In the genomic region with DNA sequence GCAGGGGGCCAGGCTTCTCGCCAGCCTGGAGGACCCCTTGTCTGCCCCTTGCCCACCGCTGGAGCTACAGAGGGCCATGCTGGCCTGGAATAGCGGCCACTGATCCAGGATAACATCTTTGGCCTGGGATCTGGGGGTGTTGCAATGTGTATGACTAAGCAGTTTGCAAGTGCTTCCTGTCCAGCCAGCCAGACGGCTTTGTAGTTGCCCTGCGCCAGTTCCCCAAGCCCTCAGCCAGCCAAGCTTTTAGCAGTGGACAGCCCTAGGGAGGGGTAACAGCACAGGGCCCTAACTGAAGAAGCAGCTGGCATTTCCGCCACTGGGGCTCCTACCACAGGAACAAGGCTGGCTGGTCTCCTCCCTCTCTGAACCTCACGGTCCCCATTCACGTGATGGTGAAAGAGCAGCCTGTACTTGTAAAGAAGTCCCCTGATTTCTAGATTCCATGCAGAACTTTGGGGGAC, we compare ENCODE assay signal across 8 cellular contexts. TPM values are rescaled to one million over a fixed set of nuclear protein-coding genes. Genes with fewer than 3 reads are reported as not detected.
A peak's percentile ranks its signal among the peaks of the same experiment; 100 is the strongest.
DNase-seq lines count a peak whose midpoint lies in the region; ATAC-seq and TF ChIP-seq lines count a peak whose summit lies in the region.

No MANE protein-coding gene starts in this region.

- peaks cover 5% of the 10 kb centered on the region for H3K4me1 Mint-ChIP-seq in MCF 10A (ENCODE audit: insufficient read depth, unreplicated experiment)

- H3K27me3 ChIP-seq in Loucy (ENCODE audit: insufficient read depth, low read length, poor library complexity, severe bottlenecking) (no peaks in the 10 kb centered on the region), transverse colon (no peaks in the 10 kb centered on the region)

- no peak for TF ChIP-seq EP300 in transverse colon (IDR thresholded peaks at IDR 0.05; ENCODE audit: low read depth)

- H3K4me3 Mint-ChIP-seq in MCF 10A (ENCODE audit: unreplicated experiment), result no peak overlapping the region

- no peaks in the 10 kb centered on the region for H4K20me1 ChIP-seq in Loucy (ENCODE audit: insufficient read depth, low read length, poor library complexity, severe bottlenecking)

- H3K27me3 Mint-ChIP-seq in MCF 10A (ENCODE audit: insufficient read depth, unreplicated experiment), result no peaks in the 10 kb centered on the region

- BruUV-seq in MCF 10A (replicated peaks; lab: Mats Ljungman, UMichigan), result no TSS peak

- no peak overlapping the region for H2AFZ ChIP-seq in Loucy (ENCODE audit: low read length)

- intact Hi-C loops in MCF 10A (cut with micrococcal nuclease) (no loop called here), left colon (cut with DNase I, micrococcal nuclease) (no loop called here), transverse colon (cut with DNase I; ENCODE audit: low total_unique reads) (no loop called here)

- peak overlapping the region; percentile 5 for H3K4me3 ChIP-seq in Loucy (ENCODE audit: low read length, poor library complexity, severe bottlenecking)
- H3K4me3 ChIP-seq in transverse colon, result no peak overlapping the region

- no peak for TF ChIP-seq POLR2A in transverse colon (IDR thresholded peaks at IDR 0.05)

- CTCF ChIA-PET in MCF 10A (lab: Yijun Ruan, JAX), result interaction anchor here (0.6 to 2.2 kb wide), 6 partner anchors 10 to 268 kb away, joined by 3 to 9 read pairs (median 4); no protein-coding TSS in a partner anchor

- H3K4me1 ChIP-seq in Loucy (ENCODE audit: insufficient read depth, low read length, poor library complexity, severe bottlenecking) (peaks cover 24% of the 10 kb centered on the region), transverse colon (peaks cover 0 to 19% (median 9%) of the 10 kb centered on the region in 4 donors)

- H3K27ac Mint-ChIP-seq in MCF 10A (ENCODE audit: low read depth, unreplicated experiment), result peak overlapping the region; percentile 70

- H3F3A ChIP-seq in Loucy (ENCODE audit: low read depth), result no peaks in the 10 kb centered on the region

- peaks cover 56% of the 10 kb centered on the region for H3K36me3 ChIP-seq in Loucy (ENCODE audit: insufficient read depth, low read length)
- H3K36me3 ChIP-seq in transverse colon, result peaks cover 0 to 41% (median 19%) of the 10 kb centered on the region in 4 donors

- H3K9me3 ChIP-seq in Loucy (ENCODE audit: insufficient read depth, low read depth, low read length) (no peaks in the 10 kb centered on the region), transverse colon (no peaks in the 10 kb centered on the region)

- POLR2A ChIA-PET in MCF 10A (lab: Yijun Ruan, JAX), result interaction anchor here (0.5 to 1.6 kb wide), 7 partner anchors 9 to 174 kb away, joined by 3 to 6 read pairs (median 4); partner anchors contain the start of genes ASCC2, UQCR10 and ZMAT5

- peaks cover 54% of the 10 kb centered on the region for H3K36me3 Mint-ChIP-seq in MCF 10A (ENCODE audit: insufficient read depth, unreplicated experiment)

- no peak overlapping the region for H3K9ac ChIP-seq in Loucy (ENCODE audit: low read depth, low read length, poor library complexity, severe bottlenecking)

- no peaks in the 10 kb centered on the region for H3K9me3 Mint-ChIP-seq in MCF 10A (ENCODE audit: unreplicated experiment)

- DNase-seq in Ammon's horn (ENCODE audit: low spot score), result peak; percentile 91
- DNase-seq in MCF 10A (ENCODE audit: unreplicated experiment), result peak; percentile 95
- peak; percentile 57 to 79 for DNase-seq in left colon
- peak; percentile 70 for DNase-seq in transverse colon

- H3K9me2 ChIP-seq in Loucy (replicated peaks; ENCODE audit: low read depth, low read length), result no peaks in the 10 kb centered on the region

- in situ Hi-C loops in transverse colon (cut with MboI; ENCODE audit: low pct_ligation_motif_present in 1 of 4, low pct_unique_long_range_greater_than_20kb in 1 of 4, low sequenced_read_pairs in 3 of 4), result no loop called here

- TF ChIP-seq CTCF in Loucy (conservative IDR thresholded peaks at IDR 0.05; ENCODE audit: low read length) (no peak), MCF 10A (IDR thresholded peaks at IDR 0.05; ENCODE audit: unreplicated experiment) (no peak), transverse colon (IDR thresholded peaks at IDR 0.05) (no peak)

- peak overlapping the region; percentile 46 for H3K4me2 ChIP-seq in Loucy (ENCODE audit: low read depth, low read length, poor library complexity, severe bottlenecking)

- 59 to 63% methylated on average over 2 to 8 of the region's 8 CpGs for WGBS in transverse colon (ENCODE audit: low coverage in 1 of 2), 2 donors

- peak overlapping the region; percentile 5 to 64 (median 42) for H3K27ac ChIP-seq in transverse colon

- peak; percentile 66 for ATAC-seq in left colon
- no peak for ATAC-seq in HG02938 (IDR thresholded peaks at IDR 0.05; ENCODE audit: unreplicated experiment)
- ATAC-seq in HG03135 (IDR thresholded peaks at IDR 0.05; ENCODE audit: unreplicated experiment), result no peak
- no peak for ATAC-seq in HG02610 (IDR thresholded peaks at IDR 0.05; ENCODE audit: unreplicated experiment)

- H3K79me2 ChIP-seq in Loucy (ENCODE audit: insufficient read depth, low read length), result no peaks in the 10 kb centered on the region

RNA-seq across cellular contexts. Expression of gene UQCR10, which starts 32.1 kb away (rescaled TPM):
- 94.7 and 114 TPM in 2 replicates for total RNA-seq in MCF 10A (2022)
- total RNA-seq in left colon, result 100 to 1,000 TPM; 157 to 198 TPM
- 100 to 1,000 TPM in 1 of 4 donors, 10 to 100 TPM in 3; 22.4 to 139 (median 47.3) TPM for total RNA-seq in transverse colon

RNA-seq across cellular contexts. Expression of gene ZMAT5, which starts 32.4 kb away (rescaled TPM):
- total RNA-seq in MCF 10A (2022) (19.0 and 25.6 TPM in 2 replicates), left colon (10 to 100 TPM; 12.7 TPM), transverse colon (10 to 100 TPM in 3 of 4 donors, not detected in 1; 13.8 to 20.2 (median 19.1) TPM)

RNA-seq across cellular contexts. Expression of gene ASCC2, which starts 38.8 kb away (rescaled TPM):
- total RNA-seq in MCF 10A (2022) (63.2 and 70.7 TPM in 2 replicates), left colon (10 to 100 TPM; 63.0 to 71.3 TPM), transverse colon (10 to 100 TPM; 46.8 to 69.4 (median 62.2) TPM)
